11 cellular contexts compared by ENCODE assay signal in the genomic region with DNA sequence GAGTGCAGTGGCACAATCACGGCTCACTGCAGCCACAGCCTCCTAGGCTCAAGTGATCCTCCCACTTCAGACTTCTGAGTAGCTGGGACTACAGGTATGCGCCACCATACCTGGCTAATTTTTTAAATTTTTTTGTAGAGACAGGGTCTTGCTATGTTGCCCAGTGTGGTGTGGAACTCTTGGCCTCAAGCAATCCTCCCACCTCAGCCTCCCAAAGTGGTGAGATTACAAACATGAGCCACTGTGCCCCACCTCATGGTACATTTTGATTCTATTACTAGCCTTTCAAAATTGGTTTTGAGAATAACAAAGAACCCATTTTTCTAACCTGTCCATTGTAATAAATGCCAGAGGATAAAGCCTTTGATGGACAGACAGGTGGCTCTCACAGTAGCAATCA. TPM values are rescaled to one million over a fixed set of nuclear protein-coding genes. Genes with fewer than 3 reads are reported as not detected.
A peak's percentile ranks its signal among the peaks of the same experiment; 100 is the strongest.
DNase-seq lines count a peak whose midpoint lies in the region; ATAC-seq and TF ChIP-seq lines count a peak whose summit lies in the region.
"Had no signal": no experiment of that assay in that cellular context is flagged by ENCODE, and none has a peak within 500 bp of the region (broad histone marks: within the 10 kb centered on the region; RNA-seq: fewer than 3 reads in every experiment).

No MANE protein-coding gene starts in this region.

- H3K36me3 Mint-ChIP-seq in activated CD8-positive, alpha-beta memory T cell treated with anti-CD3 and anti-CD28 coated beads, Interleukin-2, amount 10 ng/mL, durations not matched to agents 7 days and 5 days, result peaks cover 9% of the 10 kb centered on the region

- intact Hi-C loops in PC-9 (cut with micrococcal nuclease; ENCODE audit: unreplicated experiment), result no loop called here
- intact Hi-C loops in spleen (cut with DNase I; ENCODE audit: low total_unique reads), result no loop called here

- CTCF ChIA-PET in activated CD8-positive, alpha-beta memory T cell treated with anti-CD3 and anti-CD28 coated beads, Interleukin-2, amount 10 ng/mL, durations not matched to agents 7 days and 5 days (lab: Charles Lee), result interaction anchor here (0.6 to 2.5 kb wide), 4 partner anchors 11 to 155 kb away, joined by 3 to 11 read pairs (median 3); no protein-coding TSS in a partner anchor
- CTCF ChIA-PET in PC-9 (lab: Charles Lee) (no interaction called here), GM10248 (lab: Yijun Ruan, JAX) (interaction anchor here (0.9 to 1.6 kb wide), 3 partner anchors 16 to 540 kb away, joined by 3 read pairs; no protein-coding TSS in a partner anchor)

- no peak for DNase-seq in activated CD8-positive, alpha-beta memory T cell treated with anti-CD3 and anti-CD28 coated beads, Interleukin-2, amount 10 ng/mL, durations not matched to agents 7 days and 5 days
- DNase-seq in activated CD8-positive, alpha-beta memory T cell treated with anti-CD3 and anti-CD28 coated beads, Interleukin-2, amount 50 U/mL, for 4 hours, result no peak
- DNase-seq in PC-9, result no peak
- no peak for DNase-seq in fibroblast of lung (ENCODE audit: low read depth in 2 of 2)
- no peak for DNase-seq in spleen
- DNase-seq in GM10248 (ENCODE audit: extremely low spot score), result no peak
- DNase-seq: aorta, NCI-H1092 treated with DMSO at 0.1 percent for 48 hours, upper lobe of left lung had no signal

- no peak for TF ChIP-seq POLR2A in spleen (IDR thresholded peaks at IDR 0.05)

- 89 to 96% (median 94%) methylated on average over 2 of the region's 2 CpGs for WGBS in spleen, 5 donors

- peaks cover 37% of the 10 kb centered on the region for H3K4me1 Mint-ChIP-seq in activated CD8-positive, alpha-beta memory T cell treated with anti-CD3 and anti-CD28 coated beads, Interleukin-2, amount 10 ng/mL, durations not matched to agents 7 days and 5 days

- H2AFZ ChIP-seq in PC-9, result no peak overlapping the region
- no peak overlapping the region for H2AFZ ChIP-seq in fibroblast of lung (ENCODE audit: low read length)

- TF ChIP-seq CTCF in PC-9 (conservative IDR thresholded peaks at IDR 0.05), result no peak
- TF ChIP-seq CTCF in fibroblast of lung (conservative IDR thresholded peaks at IDR 0.05 in 1 of 2, IDR thresholded peaks at IDR 0.05 in 1 of 2; ENCODE audit: low read depth in 1 of 2, low read length in 2 of 2), result no peak
- no peak for TF ChIP-seq CTCF in spleen (IDR thresholded peaks at IDR 0.05 in 8 of 11, conservative IDR thresholded peaks at IDR 0.05 in 3 of 11)
- TF ChIP-seq CTCF in GM10248 (IDR thresholded peaks at IDR 0.05; ENCODE audit: control extremely low read depth, extremely low read depth, low read depth, missing control alignments), result no peak

- ATAC-seq in activated CD8-positive, alpha-beta memory T cell treated with anti-CD3 and anti-CD28 coated beads, Interleukin-2, amount 10 ng/mL, durations not matched to agents 7 days and 5 days, result no peak
- ATAC-seq in GM18858 (IDR thresholded peaks at IDR 0.05; ENCODE audit: unreplicated experiment), result no peak

- H3K36me3 ChIP-seq in PC-9 (ENCODE audit: low read depth), result 0 out of 2 replicates have a peak, but pooled peaks cover 11% of the 10 kb centered on the region
- no peaks in the 10 kb centered on the region for H3K36me3 ChIP-seq in fibroblast of lung (ENCODE audit: control insufficient read depth, insufficient read depth, low read length)
- peaks cover 4% of the 10 kb centered on the region for H3K36me3 ChIP-seq in skeletal muscle satellite cell (ENCODE audit: insufficient read depth, low read length)
- H3K36me3 ChIP-seq in spleen, result peaks cover 0 to 35% (median 19%) of the 10 kb centered on the region in 6 donors

- H3K79me2 ChIP-seq in PC-9 (ENCODE audit: low read depth) (peaks cover 39% of the 10 kb centered on the region), fibroblast of lung (ENCODE audit: control insufficient read depth, insufficient read depth, low read length) (peaks cover 16% of the 10 kb centered on the region)

- H3K9me2 ChIP-seq in PC-9 (ENCODE audit: insufficient read depth), result no peaks in the 10 kb centered on the region

- no peak overlapping the region for H3K27ac Mint-ChIP-seq in activated CD8-positive, alpha-beta memory T cell treated with anti-CD3 and anti-CD28 coated beads, Interleukin-2, amount 10 ng/mL, durations not matched to agents 7 days and 5 days

- H4K20me1 ChIP-seq in PC-9 (ENCODE audit: insufficient read depth) (no peaks in the 10 kb centered on the region), fibroblast of lung (ENCODE audit: control insufficient read depth, extremely low read depth, insufficient read depth, low read length) (no peaks in the 10 kb centered on the region)

- H3K27me3 ChIP-seq in PC-9 (ENCODE audit: insufficient read depth, low read depth), result no peaks in the 10 kb centered on the region
- H3K27me3 ChIP-seq in fibroblast of lung (ENCODE audit: control insufficient read depth, insufficient read depth, low read length), result no peaks in the 10 kb centered on the region
- H3K27me3 ChIP-seq in skeletal muscle satellite cell (ENCODE audit: control insufficient read depth, insufficient read depth, low read length), result no peaks in the 10 kb centered on the region
- no peaks in the 10 kb centered on the region for H3K27me3 ChIP-seq in spleen (replicated peaks in 1 of 7)
- H3K27me3 ChIP-seq: upper lobe of left lung had no signal

- peak overlapping the region; percentile 95 for H3K4me3 Mint-ChIP-seq in activated CD8-positive, alpha-beta memory T cell treated with anti-CD3 and anti-CD28 coated beads, Interleukin-2, amount 10 ng/mL, durations not matched to agents 7 days and 5 days

- no TSS peak for BruUV-seq in PC-9 (replicated peaks; lab: Mats Ljungman, UMichigan)

- H3K4me2 ChIP-seq in PC-9, result peak overlapping the region; percentile 85
- peak overlapping the region; percentile 95 for H3K4me2 ChIP-seq in fibroblast of lung (ENCODE audit: extremely low read depth, insufficient read depth, low read length)
- peak overlapping the region; percentile 94 for H3K4me2 ChIP-seq in skeletal muscle satellite cell (ENCODE audit: low read length)

- H3K9ac ChIP-seq in fibroblast of lung (ENCODE audit: insufficient read depth, low read length) (no peak overlapping the region), skeletal muscle satellite cell (ENCODE audit: low read depth, low read length) (no peak overlapping the region)

- H3K9me3 Mint-ChIP-seq in activated CD8-positive, alpha-beta memory T cell treated with anti-CD3 and anti-CD28 coated beads, Interleukin-2, amount 10 ng/mL, durations not matched to agents 7 days and 5 days (ENCODE audit: low read depth), result no peaks in the 10 kb centered on the region

- POLR2A ChIA-PET in PC-9 (lab: Charles Lee; ENCODE audit: unreplicated experiment) (no interaction called here), GM10248 (lab: Yijun Ruan, JAX) (no interaction called here)

- H3K27me3 Mint-ChIP-seq in activated CD8-positive, alpha-beta memory T cell treated with anti-CD3 and anti-CD28 coated beads, Interleukin-2, amount 10 ng/mL, durations not matched to agents 7 days and 5 days, result no peaks in the 10 kb centered on the region

- H3K4me1 ChIP-seq in PC-9 (replicated peaks; ENCODE audit: insufficient read depth) (peaks cover 14% of the 10 kb centered on the region), fibroblast of lung (ENCODE audit: control insufficient read depth, extremely low read depth, insufficient read depth, low read length) (no peaks in the 10 kb centered on the region), skeletal muscle satellite cell (ENCODE audit: control insufficient read depth, insufficient read depth, low read length) (peaks cover 8% of the 10 kb centered on the region), spleen (peaks cover 13 to 50% (median 28%) of the 10 kb centered on the region in 6 donors)

- H3K9me3 ChIP-seq in PC-9 (ENCODE audit: insufficient read depth, low read depth) (no peaks in the 10 kb centered on the region), fibroblast of lung (ENCODE audit: control insufficient read depth, insufficient read depth, low read depth, low read length) (no peaks in the 10 kb centered on the region), skeletal muscle satellite cell (replicated peaks; ENCODE audit: low read length) (no peaks in the 10 kb centered on the region), spleen (no peaks in the 10 kb centered on the region)
- H3K9me3 ChIP-seq: upper lobe of left lung had no signal

- H3K27ac ChIP-seq in PC-9, result no peak overlapping the region
- H3K27ac ChIP-seq in fibroblast of lung (ENCODE audit: insufficient read depth, low read length), result no peak overlapping the region
- no peak overlapping the region for H3K27ac ChIP-seq in spleen

- peaks cover 23% of the 10 kb centered on the region; the same call in 1 of the 2 replicates for H3F3A ChIP-seq in PC-9 (ENCODE audit: insufficient read depth, low read depth)

- H3K4me3 ChIP-seq in PC-9, result peak overlapping the region; percentile 100; the same call in 1 of the 2 replicates
- H3K4me3 ChIP-seq in fibroblast of lung (replicated peaks in 1 of 4; ENCODE audit: control extremely low read depth in 1 of 4, insufficient read depth in 1 of 4, low read depth in 3 of 4, low read length in 4 of 4), result peak overlapping the region in 2 of 4 experiments; percentile 100
- H3K4me3 ChIP-seq in skeletal muscle satellite cell (ENCODE audit: low read length), result peak overlapping the region; percentile 98
- H3K4me3 ChIP-seq in spleen, result peak overlapping the region in 1 of 8 donors; percentile 98

RNA-seq across cellular contexts. Expression of a gene that starts 1.4 kb away (rescaled TPM):
- 10 to 100 TPM; 26.0 to 28.4 TPM for total RNA-seq in activated CD8-positive, alpha-beta memory T cell treated with anti-CD3 and anti-CD28 coated beads, Interleukin-2, amount 10 ng/mL, durations not matched to agents 7 days and 5 days
- total RNA-seq in PC-9 (2021) (19.9 and 23.4 TPM in 2 replicates), fibroblast of lung (34.7 and 35.2 TPM in 2 replicates), spleen (10 to 100 TPM; 14.3 to 19.9 (median 18.4) TPM)
- polyA plus RNA-seq in fibroblast of lung (23.9 and 27.9 TPM in 2 replicates), spleen (10 to 100 TPM in 2 of 3 donors, 1 to 10 TPM in 1; 9.7 to 13.4 (median 11.5) TPM)
- 24.9 and 27.6 TPM in 2 replicates for polyA plus RNA-seq in fibroblast of lung (2012)
- polyA minus RNA-seq in fibroblast of lung (ENCODE audit: low replicate concordance), result not detected in 2 replicates
- 33.4 and 41.6 TPM in 2 replicates for total RNA-seq in skeletal muscle satellite cell (2012; rRNA removed)

RNA-seq across cellular contexts. Expression of a gene that starts 20.3 kb away (rescaled TPM):
- total RNA-seq in activated CD8-positive, alpha-beta memory T cell treated with anti-CD3 and anti-CD28 coated beads, Interleukin-2, amount 10 ng/mL, durations not matched to agents 7 days and 5 days, result 10 to 100 TPM; 43.8 to 53.2 TPM
- total RNA-seq in PC-9 (2021), result 29.6 and 33.3 TPM in 2 replicates
- total RNA-seq in fibroblast of lung, result 1.5 and 3.3 TPM in 2 replicates
- polyA plus RNA-seq in fibroblast of lung, result 2.2 and 6.7 TPM in 2 replicates
- 2.4 and 5.5 TPM in 2 replicates for polyA plus RNA-seq in fibroblast of lung (2012)
- 5.8 and 11.7 TPM in 2 replicates for polyA minus RNA-seq in fibroblast of lung (ENCODE audit: low replicate concordance)
- total RNA-seq in skeletal muscle satellite cell (2012; rRNA removed), result 3.1 and 5.1 TPM in 2 replicates
- total RNA-seq in spleen, result 10 to 100 TPM in 1 of 7 donors, 1 to 10 TPM in 6; 4.3 to 11.2 (median 7.8) TPM
- polyA plus RNA-seq in spleen, result 1 to 10 TPM; 2.0 to 4.7 (median 2.2) TPM

RNA-seq across cellular contexts. Expression of a gene that starts 31.9 kb away (rescaled TPM):
- not detected for total RNA-seq in activated CD8-positive, alpha-beta memory T cell treated with anti-CD3 and anti-CD28 coated beads, Interleukin-2, amount 10 ng/mL, durations not matched to agents 7 days and 5 days
- not detected in 2 replicates for total RNA-seq in PC-9 (2021)
- under 0.01 TPM in 1 of 2 replicates, not detected in the other for total RNA-seq in fibroblast of lung
- polyA plus RNA-seq in fibroblast of lung, result 0.07 and 0.08 TPM in 2 replicates
- polyA plus RNA-seq in fibroblast of lung (2012), result 0.36 and 0.42 TPM in 2 replicates
- polyA minus RNA-seq in fibroblast of lung (ENCODE audit: low replicate concordance), result not detected in 2 replicates
- under 0.01 and 0.22 TPM in 2 replicates for total RNA-seq in skeletal muscle satellite cell (2012; rRNA removed)
- under 1 TPM in 1 of 7 donors, not detected in 6; 0.17 TPM for total RNA-seq in spleen
- under 1 TPM in 2 of 3 donors, not detected in 1; 0.04 to 0.06 TPM for polyA plus RNA-seq in spleen
- total RNA-seq: aorta had no signal
- polyA plus RNA-seq: aorta had no signal
